1 cellular context compared by ENCODE assay signal in genomic region chr13:27961227-27962085, GRCh38.
TF ChIP-seq lines count a peak whose summit lies in the region.

No MANE protein-coding gene starts in this region.

TF ChIP-seq in HepG2, 621 proteins besides CTCF, POLR2A, EP300 and RAD21:
- TF ChIP-seq, protein P1, sequence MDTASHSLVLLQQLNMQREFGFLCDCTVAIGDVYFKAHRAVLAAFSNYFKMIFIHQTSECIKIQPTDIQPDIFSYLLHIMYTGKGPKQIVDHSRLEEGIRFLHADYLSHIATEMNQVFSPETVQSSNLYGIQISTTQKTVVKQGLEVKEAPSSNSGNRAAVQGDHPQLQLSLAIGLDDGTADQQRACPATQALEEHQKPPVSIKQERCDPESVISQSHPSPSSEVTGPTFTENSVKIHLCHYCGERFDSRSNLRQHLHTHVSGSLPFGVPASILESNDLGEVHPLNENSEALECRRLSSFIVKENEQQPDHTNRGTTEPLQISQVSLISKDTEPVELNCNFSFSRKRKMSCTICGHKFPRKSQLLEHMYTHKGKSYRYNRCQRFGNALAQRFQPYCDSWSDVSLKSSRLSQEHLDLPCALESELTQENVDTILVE (CRISPR knock-in tag; IDR thresholded peaks at IDR 0.05): no peak
- TF ChIP-seq ZNF644 (CRISPR knock-in tag; IDR thresholded peaks at IDR 0.05; ENCODE audit: low read depth) (no peak), ZNF7 (CRISPR knock-in tag; IDR thresholded peaks at IDR 0.05) (no peak), CBX2 (IDR thresholded peaks at IDR 0.05; ENCODE audit: low read depth, low read length) (peak; percentile 80; the same call in 1 of the 2 replicates), CBX2 (CRISPR knock-in tag; IDR thresholded peaks at IDR 0.05; ENCODE audit: low read depth) (no peak), ZSCAN20 (CRISPR knock-in tag; IDR thresholded peaks at IDR 0.05; ENCODE audit: borderline replicate concordance) (0 out of 2 replicates have a peak, but pooled peaks have one; percentile 5), ZNF839 (CRISPR knock-in tag; IDR thresholded peaks at IDR 0.05; ENCODE audit: borderline replicate concordance) (no peak)
